ENCODE assay signal across 8 cellular contexts in genomic region chr6:4776967-4777925, GRCh38. TPM values are rescaled to one million over a fixed set of nuclear protein-coding genes. Genes with fewer than 3 reads are reported as not detected.
A peak's percentile ranks its signal among the peaks of the same experiment; 100 is the strongest.
DNase-seq lines count a peak whose midpoint lies in the region; ATAC-seq and TF ChIP-seq lines count a peak whose summit lies in the region.

No MANE protein-coding gene starts in this region.

- peak overlapping the region; percentile 56 for H3K9ac ChIP-seq in OCI-LY1 (ENCODE audit: low read length)

- H3K9me3 ChIP-seq in OCI-LY1 (ENCODE audit: low read length), result peaks cover 10% of the 10 kb centered on the region
- peaks cover 0 to 6% (median 2%) of the 10 kb centered on the region in 8 donors for H3K9me3 ChIP-seq in spleen

- peak; percentile 55 for DNase-seq in activated naive CD8-positive, alpha-beta T cell treated with anti-CD3 and anti-CD28 coated beads, Interleukin-2, amount 10 ng/mL, durations not matched to agents 7 days and 5 days
- DNase-seq in spleen (no peak), islet precursor cell (no peak), NCI-H2171 treated with DMSO at 0.1 percent for 48 hours (lab: John Stamatoyannopoulos, UW) (no peak)

- H3K27ac Mint-ChIP-seq in activated naive CD8-positive, alpha-beta T cell treated with anti-CD3 and anti-CD28 coated beads, Interleukin-2, amount 10 ng/mL, durations not matched to agents 7 days and 5 days, result peak overlapping the region; percentile 87

- H3K27ac ChIP-seq in ACC112 (ENCODE audit: low read depth, low read length) (peak overlapping the region; percentile 2; the same call in 1 of the 2 replicates), OCI-LY1 (ENCODE audit: low read depth, low read length, poor library complexity, severe bottlenecking) (no peak overlapping the region), spleen (peak overlapping the region in 7 of 8 donors; percentile 70 to 94 (median 87))

- H3K4me3 Mint-ChIP-seq in activated naive CD8-positive, alpha-beta T cell treated with anti-CD3 and anti-CD28 coated beads, Interleukin-2, amount 10 ng/mL, durations not matched to agents 7 days and 5 days, result peak overlapping the region; percentile 88

- no peaks in the 10 kb centered on the region for H3F3A ChIP-seq in OCI-LY1 (ENCODE audit: insufficient read depth, low read length)

- H3K36me3 Mint-ChIP-seq in activated naive CD8-positive, alpha-beta T cell treated with anti-CD3 and anti-CD28 coated beads, Interleukin-2, amount 10 ng/mL, durations not matched to agents 7 days and 5 days, result peaks cover 18% of the 10 kb centered on the region

- no peak for TF ChIP-seq CTCF in OCI-LY1 (IDR thresholded peaks at IDR 0.05; ENCODE audit: low read length)
- TF ChIP-seq CTCF in spleen (IDR thresholded peaks at IDR 0.05 in 8 of 11, conservative IDR thresholded peaks at IDR 0.05 in 3 of 11), result no peak

- intact Hi-C loops in spleen (cut with DNase I; ENCODE audit: low total_unique reads), result loop anchor here (10.0 kb wide), 1 partner anchor 228 kb away; the partner anchor contains the start of gene RPP40

- H3K27me3 ChIP-seq in ACC112 (ENCODE audit: insufficient read depth, low read length) (peaks cover 9% of the 10 kb centered on the region; the same call in 1 of the 2 replicates), OCI-LY1 (ENCODE audit: insufficient read depth, low read length) (peaks cover 6% of the 10 kb centered on the region; the same call in 1 of the 2 replicates), spleen (replicated peaks in 1 of 7) (no peaks in the 10 kb centered on the region)

- no peaks in the 10 kb centered on the region for H4K20me1 ChIP-seq in OCI-LY1 (ENCODE audit: insufficient read depth, low read length)

- POLR2A ChIA-PET in activated naive CD8-positive, alpha-beta T cell treated with anti-CD3 and anti-CD28 coated beads, Interleukin-2, amount 10 ng/mL, durations not matched to agents 7 days and 5 days (lab: Charles Lee), result interaction anchor here (0.6 to 0.8 kb wide), 2 partner anchors 13 to 131 kb away, joined by 3 read pairs; no protein-coding TSS in a partner anchor

- H3K36me3 ChIP-seq in ACC112 (ENCODE audit: insufficient read depth, low read length) (no peaks in the 10 kb centered on the region), OCI-LY1 (ENCODE audit: insufficient read depth, low read length) (peaks cover 11% of the 10 kb centered on the region; the same call in 1 of the 2 replicates), spleen (no peaks in the 10 kb centered on the region)

- H3K4me1 ChIP-seq in ACC112 (ENCODE audit: control insufficient read depth, insufficient read depth, low read length, unreplicated experiment) (peaks cover 10% of the 10 kb centered on the region), OCI-LY1 (ENCODE audit: insufficient read depth, low read length, severe bottlenecking) (peaks cover 10% of the 10 kb centered on the region), spleen (peaks cover 16 to 64% (median 49%) of the 10 kb centered on the region in 6 donors)

- no peaks in the 10 kb centered on the region for H3K27me3 Mint-ChIP-seq in activated naive CD8-positive, alpha-beta T cell treated with anti-CD3 and anti-CD28 coated beads, Interleukin-2, amount 10 ng/mL, durations not matched to agents 7 days and 5 days

- no peak for ATAC-seq in GM18505 (IDR thresholded peaks at IDR 0.05; ENCODE audit: unreplicated experiment)
- no peak for ATAC-seq in activated naive CD8-positive, alpha-beta T cell treated with anti-CD3 and anti-CD28 coated beads, Interleukin-2, amount 10 ng/mL, durations not matched to agents 7 days and 5 days (ENCODE audit: low read depth)

- 2 to 4% (median 3%) methylated on average over 19 to 38 of the region's 38 CpGs for WGBS in spleen, 5 donors

- H2AFZ ChIP-seq in ACC112 (ENCODE audit: low read length, unreplicated experiment) (peak overlapping the region; percentile 40), OCI-LY1 (ENCODE audit: low read length) (no peak overlapping the region)

- peaks cover 43% of the 10 kb centered on the region for H3K4me1 Mint-ChIP-seq in activated naive CD8-positive, alpha-beta T cell treated with anti-CD3 and anti-CD28 coated beads, Interleukin-2, amount 10 ng/mL, durations not matched to agents 7 days and 5 days

- peak; percentile 27 for TF ChIP-seq POLR2A in GM18505 (IDR thresholded peaks at IDR 0.05; ENCODE audit: borderline replicate concordance, extremely low read depth, insufficient read depth, insufficient read length)
- no peak for TF ChIP-seq POLR2A in spleen (IDR thresholded peaks at IDR 0.05)

- peaks cover 52% of the 10 kb centered on the region for H3K79me2 ChIP-seq in ACC112 (ENCODE audit: control insufficient read depth, insufficient read depth, low read length, unreplicated experiment)
- H3K79me2 ChIP-seq in OCI-LY1 (ENCODE audit: insufficient read depth, low read length), result no peaks in the 10 kb centered on the region

- H3K9me2 ChIP-seq in OCI-LY1 (ENCODE audit: low read depth, low read length), result no peaks in the 10 kb centered on the region

- H3K4me3 ChIP-seq in ACC112 (ENCODE audit: low read depth, low read length), result peak overlapping the region; percentile 90
- peak overlapping the region; percentile 67 for H3K4me3 ChIP-seq in OCI-LY1 (ENCODE audit: low read depth, low read length, poor library complexity, severe bottlenecking)
- H3K4me3 ChIP-seq in iPS-11a (ENCODE audit: low read depth, low read length), result peak overlapping the region; percentile 33
- peak overlapping the region; percentile 47 to 94 (median 66) for H3K4me3 ChIP-seq in spleen

- peaks cover 4% of the 10 kb centered on the region for H3K9me3 Mint-ChIP-seq in activated naive CD8-positive, alpha-beta T cell treated with anti-CD3 and anti-CD28 coated beads, Interleukin-2, amount 10 ng/mL, durations not matched to agents 7 days and 5 days

- peak overlapping the region; percentile 92 for H3K4me2 ChIP-seq in OCI-LY1 (ENCODE audit: low read length)

RNA-seq across cellular contexts. Expression of gene CDYL, which starts 1.0 kb away (rescaled TPM):
- 10 to 100 TPM; 44.0 to 46.7 TPM for total RNA-seq in activated naive CD8-positive, alpha-beta T cell treated with anti-CD3 and anti-CD28 coated beads, Interleukin-2, amount 10 ng/mL, durations not matched to agents 7 days and 5 days
- 10 to 100 TPM; 33.5 to 48.4 (median 40.7) TPM for total RNA-seq in spleen
- polyA plus RNA-seq in spleen, result 1 to 10 TPM; 6.8 to 8.6 (median 7.8) TPM

Comparison
In these comparisons a context has a peak if more than half of its experiments do, and no peak if none do; other contexts are left out.
1. H3K4me3 ChIP-seq: peak in every context shown above with its lines; median percentile 90 in ACC112; 67 in OCI-LY1; 66 in spleen; 33 in iPS-11a.